Comparison of ENCODE assay signal across 27 cellular contexts in genomic region chr2:222203031-222203430, GRCh38.
"Had no signal": no experiment of that assay in that cellular context is flagged by ENCODE, and none has a peak within 500 bp of the region (broad histone marks: within the 10 kb centered on the region; RNA-seq: fewer than 3 reads in every experiment).

No MANE protein-coding gene starts in this region.

- H3K9me3 Mint-ChIP-seq: mesothelial cell of epicardium; neural crest cell; stimulated activated naive CD8-positive, alpha-beta T cell treated with anti-CD3 and anti-CD28 coated beads, Interleukin-15, Interleukin-2, amounts not matched to agents 100 ng/mL and 50 ng/mL, for 24 hours had no signal

- H3K27ac ChIP-seq: gastrocnemius medialis, heart right ventricle, left lung, neutrophil, pancreas, right lobe of liver, thoracic aorta, tibial nerve, upper lobe of left lung had no signal

- DNase-seq: cortex of kidney; effector memory CD8-positive, alpha-beta T cell; gastrocnemius medialis; glutamatergic neuron; heart right ventricle; hippocampal formation; left lung; mesenchymal stem cell; mucosa of descending colon; naive B cell; pancreas; right lobe of liver; small intestine; stimulated activated CD4-positive, alpha-beta T cell treated with anti-CD3 and anti-CD28 coated beads, Interleukin-15, amount 100 ng/mL, for 24 hours; stimulated activated CD4-positive, alpha-beta T cell treated with anti-CD3 and anti-CD28 coated beads, Interleukin-2, amount 100 ng/mL, for 48 hours; stimulated activated naive B cell treated with anti-CD40 and anti-IgM and Interleukin-4, amounts not matched to agents 10 μg/mL and 1 μg/mL and 100 μg/mL, for 72 hours; upper lobe of left lung had no signal

- H3K36me3 Mint-ChIP-seq: mesothelial cell of epicardium; naive B cell; natural killer cell treated with Interleukin-12 subunit alpha and Interleukin-12 subunit beta and Interleukin-15 and Interleukin-18, amount 100 ng/mL, for 72 hours; stimulated activated naive B cell treated with anti-CD40 and anti-IgM and Interleukin-4, amounts not matched to agents 10 μg/mL and 1 μg/mL and 100 μg/mL, for 72 hours had no signal

- H3K27me3 Mint-ChIP-seq: effector memory CD8-positive, alpha-beta T cell; natural killer cell treated with Interleukin-12 subunit alpha and Interleukin-12 subunit beta and Interleukin-15 and Interleukin-18, amount 100 ng/mL, for 72 hours; stimulated activated naive B cell treated with anti-CD40 and anti-IgM and Interleukin-4, amounts not matched to agents 10 μg/mL and 1 μg/mL and 100 μg/mL, for 72 hours; stimulated activated naive CD8-positive, alpha-beta T cell treated with anti-CD3 and anti-CD28 coated beads, Interleukin-15, Interleukin-2, amounts not matched to agents 100 ng/mL and 50 ng/mL, for 24 hours had no signal

- H3K4me3 ChIP-seq: gastrocnemius medialis, heart right ventricle, left lung, mucosa of descending colon, pancreas, right lobe of liver, thoracic aorta, tibial nerve, upper lobe of left lung had no signal

- H3K36me3 ChIP-seq: gastrocnemius medialis, heart right ventricle, left lung, neutrophil, pancreas, right lobe of liver, thoracic aorta, tibial nerve, upper lobe of left lung had no signal

- H3K27ac Mint-ChIP-seq: effector memory CD8-positive, alpha-beta T cell; mesothelial cell of epicardium; naive B cell; natural killer cell treated with Interleukin-12 subunit alpha and Interleukin-12 subunit beta and Interleukin-15 and Interleukin-18, amount 100 ng/mL, for 72 hours; stimulated activated naive B cell treated with anti-CD40 and anti-IgM and Interleukin-4, amounts not matched to agents 10 μg/mL and 1 μg/mL and 100 μg/mL, for 72 hours; stimulated activated naive CD8-positive, alpha-beta T cell treated with anti-CD3 and anti-CD28 coated beads, Interleukin-15, Interleukin-2, amounts not matched to agents 100 ng/mL and 50 ng/mL, for 24 hours had no signal

- H3K4me1 Mint-ChIP-seq: naive B cell; stimulated activated naive B cell treated with anti-CD40 and anti-IgM and Interleukin-4, amounts not matched to agents 10 μg/mL and 1 μg/mL and 100 μg/mL, for 72 hours had no signal

- H3K4me1 ChIP-seq: gastrocnemius medialis, heart right ventricle, left lung, pancreas, right lobe of liver, tibial nerve, upper lobe of left lung had no signal

- FAIRE-seq: endometrium, islet of Langerhans, pancreas, small intestine, urothelium cell line had no signal

- H3K9me3 ChIP-seq: gastrocnemius medialis, heart right ventricle, left lung, mucosa of descending colon, neutrophil, pancreas, right lobe of liver, thoracic aorta, tibial nerve, upper lobe of left lung had no signal

- H3K27me3 ChIP-seq: gastrocnemius medialis, neutrophil, pancreas, right lobe of liver, upper lobe of left lung had no signal

- H3K4me3 Mint-ChIP-seq: effector memory CD8-positive, alpha-beta T cell; mesothelial cell of epicardium; naive B cell; natural killer cell treated with Interleukin-12 subunit alpha and Interleukin-12 subunit beta and Interleukin-15 and Interleukin-18, amount 100 ng/mL, for 72 hours; neural crest cell; stimulated activated naive B cell treated with anti-CD40 and anti-IgM and Interleukin-4, amounts not matched to agents 10 μg/mL and 1 μg/mL and 100 μg/mL, for 72 hours; stimulated activated naive CD8-positive, alpha-beta T cell treated with anti-CD3 and anti-CD28 coated beads, Interleukin-15, Interleukin-2, amounts not matched to agents 100 ng/mL and 50 ng/mL, for 24 hours had no signal
